In genomic region chr1:154463512-154463990, GRCh38 we compare ENCODE assay signal across 8 cellular contexts. TPM values are rescaled to one million over a fixed set of nuclear protein-coding genes. Genes with fewer than 3 reads are reported as not detected.
DNase-seq lines count a peak whose midpoint lies in the region; TF ChIP-seq lines count a peak whose summit lies in the region.

No MANE protein-coding gene starts in this region.

- H3K4me3 ChIP-seq in GM12865 (ENCODE audit: low read depth, low read length) = no peak overlapping the region
- no peak overlapping the region for H3K4me3 ChIP-seq in dorsolateral prefrontal cortex

- peak overlapping the region in 44 of 59 donors; percentile 4 to 75 (median 54) for H3K27ac ChIP-seq in dorsolateral prefrontal cortex

- H3K27me3 ChIP-seq in dorsolateral prefrontal cortex = no peaks in the 10 kb centered on the region

- intact Hi-C loops in dorsolateral prefrontal cortex (cut with DNase I) = no loop called here

- peak; percentile 51 for DNase-seq in GM12865 (ENCODE audit: low read depth)
- DNase-seq in activated CD4-positive, alpha-beta T cell treated with anti-CD3 and anti-CD28 coated beads for 1 hour = peak; percentile 53
- no peak for DNase-seq in dorsolateral prefrontal cortex
- peak; percentile 25 to 55 for DNase-seq in stimulated activated CD4-positive, alpha-beta T cell treated with anti-CD3 and anti-CD28 coated beads, Interleukin-12 subunit alpha, Interleukin-12 subunit beta, amount 100 ng/mL, for 24 hours (ENCODE audit: low read depth in 2 of 2)
- DNase-seq in cerebellar cortex (ENCODE audit: low spot score) = no peak
- DNase-seq in NCI-H345 treated with DMSO at 0.1 percent for 48 hours (lab: John Stamatoyannopoulos, UW; ENCODE audit: unreplicated experiment) = no peak
- DNase-seq in NAMALWA (ENCODE audit: low spot score) = no peak
- no peak for DNase-seq in DMS 273 treated with DMSO at 0.1 percent for 48 hours (lab: John Stamatoyannopoulos, UW)

- TF ChIP-seq CTCF in GM12865 (IDR thresholded peaks at IDR 0.05; ENCODE audit: insufficient read depth, low read depth, low read length, missing control alignments) (no peak), dorsolateral prefrontal cortex (IDR thresholded peaks at IDR 0.05 in 54 of 56, conservative IDR thresholded peaks at IDR 0.05 in 2 of 56; ENCODE audit: low read depth in 1 of 56, partially characterized antibody in 56 of 56) (no peak)

RNA-seq across cellular contexts. Expression of gene TDRD10, which starts 38.5 kb away (rescaled TPM):
- total RNA-seq in dorsolateral prefrontal cortex = 1 to 10 TPM in 85 of 120 experiments, under 1 TPM in 35; 0.22 to 4.0 (median 1.4) TPM

RNA-seq across cellular contexts. Expression of gene SHE, which starts 38.7 kb away (rescaled TPM):
- total RNA-seq in dorsolateral prefrontal cortex = 10 to 100 TPM in 5 of 120 experiments, 1 to 10 TPM in 115; 1.9 to 12.6 (median 4.5) TPM

RNA-seq across cellular contexts. Expression of gene IL6R, which starts 58.4 kb away (rescaled TPM):
- total RNA-seq in dorsolateral prefrontal cortex = 10 to 100 TPM in 86 of 120 experiments, 1 to 10 TPM in 34; 5.2 to 32.5 (median 12.2) TPM

Comparison
In these comparisons a context has a peak if more than half of its experiments do, and no peak if none do; other contexts are left out.
1. DNase-seq: peak in GM12865 (single experiment), activated CD4-positive, alpha-beta T cell treated with anti-CD3 and anti-CD28 coated beads for 1 hour (single experiment) and stimulated activated CD4-positive, alpha-beta T cell treated with anti-CD3 and anti-CD28 coated beads, Interleukin-12 subunit alpha, Interleukin-12 subunit beta, amount 100 ng/mL, for 24 hours (2 of 2); none in dorsolateral prefrontal cortex (0 of 10), cerebellar cortex (single experiment), NCI-H345 treated with DMSO at 0.1 percent for 48 hours (single experiment), NAMALWA (single experiment) and DMS 273 treated with DMSO at 0.1 percent for 48 hours (single experiment).